16 cellular contexts compared by ENCODE assay signal in genomic region chr4:172750910-172751309, GRCh38.
DNase-seq lines count a peak whose midpoint lies in the region; ATAC-seq and TF ChIP-seq lines count a peak whose summit lies in the region.
"Had no signal": no experiment of that assay in that cellular context is flagged by ENCODE, and none has a peak within 500 bp of the region (broad histone marks: within the 10 kb centered on the region; RNA-seq: fewer than 3 reads in every experiment).

No MANE protein-coding gene starts in this region.

- no peak for DNase-seq in activated naive CD8-positive, alpha-beta T cell treated with anti-CD3 and anti-CD28 coated beads, Interleukin-2, amount 50 U/mL, for 24 hours
- no peak for DNase-seq in activated naive CD8-positive, alpha-beta T cell treated with anti-CD3 and anti-CD28 coated beads for 36 hours
- DNase-seq in mammary epithelial cell (no peak), OCI-M1 (lab: John Stamatoyannopoulos, UW) (no peak), activated gamma-delta T cell (lab: John Stamatoyannopoulos, UW) (no peak), NCI-H128 (lab: John Stamatoyannopoulos, UW; ENCODE audit: unreplicated experiment) (no peak)
- DNase-seq: activated gamma-delta T cell treated with Interleukin-2 at 50 U/mL for 16 hours, DND-41, islet precursor cell, KG1, naive B cell, NCI-H446 had no signal

- no peak for TF ChIP-seq CTCF in mammary epithelial cell (conservative IDR thresholded peaks at IDR 0.05 in 1 of 2, IDR thresholded peaks at IDR 0.05 in 1 of 2; ENCODE audit: extremely low read depth in 1 of 2, insufficient read depth in 1 of 2, low read depth in 1 of 2, low read length in 2 of 2)

- no peaks in the 10 kb centered on the region for H3K36me3 ChIP-seq in mammary epithelial cell (ENCODE audit: insufficient read depth, low read length)
- H3K36me3 ChIP-seq: SJSA1 had no signal

- H4K20me1 ChIP-seq in mammary epithelial cell (ENCODE audit: insufficient read depth, low read length) = no peaks in the 10 kb centered on the region

- H3K27me3 ChIP-seq in mammary epithelial cell (ENCODE audit: insufficient read depth, low read length) = no peaks in the 10 kb centered on the region
- H3K27me3 ChIP-seq: SJSA1 had no signal

- H3K4me3 ChIP-seq in mammary epithelial cell (replicated peaks in 1 of 3; ENCODE audit: insufficient read depth in 1 of 3, low read depth in 2 of 3, low read length in 3 of 3) = no peak overlapping the region
- H3K4me3 ChIP-seq: SJSA1 had no signal

- no peaks in the 10 kb centered on the region for H3K9me3 ChIP-seq in mammary epithelial cell (replicated peaks; ENCODE audit: insufficient read depth, low read length)
- H3K9me3 ChIP-seq: SJSA1 had no signal

- CTCF ChIA-PET in mammary epithelial cell (lab: Charles Lee; ENCODE audit: low non-redundant PET) = no interaction called here

- H3K79me2 ChIP-seq in mammary epithelial cell (ENCODE audit: insufficient read depth, low read length) = no peaks in the 10 kb centered on the region

- in situ Hi-C loops in mammary epithelial cell (cut with MboI; ENCODE audit: low sequenced_read_pairs in 2 of 2) = no loop called here

- no peak overlapping the region for H3K27ac Mint-ChIP-seq in activated naive CD8-positive, alpha-beta T cell treated with anti-CD3 and anti-CD28 coated beads, Interleukin-2, amount 50 U/mL, for 24 hours
- no peak overlapping the region for H3K27ac Mint-ChIP-seq in activated naive CD8-positive, alpha-beta T cell treated with anti-CD3 and anti-CD28 coated beads for 36 hours
- H3K27ac Mint-ChIP-seq: naive B cell, WTC11 had no signal

- no peak overlapping the region for H2AFZ ChIP-seq in mammary epithelial cell (ENCODE audit: low read depth, low read length)

- H3K9me3 Mint-ChIP-seq in activated naive CD8-positive, alpha-beta T cell treated with anti-CD3 and anti-CD28 coated beads, Interleukin-2, amount 50 U/mL, for 24 hours = peaks cover 16% of the 10 kb centered on the region
- H3K9me3 Mint-ChIP-seq in activated naive CD8-positive, alpha-beta T cell treated with anti-CD3 and anti-CD28 coated beads for 36 hours = peaks cover 6% of the 10 kb centered on the region

- intact Hi-C loops in mammary epithelial cell (cut with micrococcal nuclease) = no loop called here

- no peaks in the 10 kb centered on the region for H3K4me1 ChIP-seq in mammary epithelial cell (ENCODE audit: insufficient read depth, low read length)
- H3K4me1 ChIP-seq: SJSA1 had no signal

- ATAC-seq in activated naive CD8-positive, alpha-beta T cell treated with anti-CD3 and anti-CD28 coated beads, Interleukin-2, amount 50 U/mL, for 24 hours = peak; percentile 93
- ATAC-seq in GM21786 (IDR thresholded peaks at IDR 0.05; ENCODE audit: unreplicated experiment) = peak; percentile 100
- ATAC-seq in HG03135 (IDR thresholded peaks at IDR 0.05; ENCODE audit: unreplicated experiment) = peak; percentile 87
- ATAC-seq: WTC11 had no signal

- H3K36me3 Mint-ChIP-seq in activated naive CD8-positive, alpha-beta T cell treated with anti-CD3 and anti-CD28 coated beads, Interleukin-2, amount 50 U/mL, for 24 hours (ENCODE audit: low read depth) = no peaks in the 10 kb centered on the region
- no peaks in the 10 kb centered on the region for H3K36me3 Mint-ChIP-seq in activated naive CD8-positive, alpha-beta T cell treated with anti-CD3 and anti-CD28 coated beads for 36 hours
- H3K36me3 Mint-ChIP-seq: naive B cell had no signal

- H3K4me1 Mint-ChIP-seq in activated naive CD8-positive, alpha-beta T cell treated with anti-CD3 and anti-CD28 coated beads, Interleukin-2, amount 50 U/mL, for 24 hours = peaks cover 4% of the 10 kb centered on the region
- H3K4me1 Mint-ChIP-seq in activated naive CD8-positive, alpha-beta T cell treated with anti-CD3 and anti-CD28 coated beads for 36 hours = peaks cover 5% of the 10 kb centered on the region
- H3K4me1 Mint-ChIP-seq: naive B cell had no signal

- dilution Hi-C loops in mammary epithelial cell (cut with HindIII; ENCODE audit: low sequenced_read_pairs) = no loop called here

- H3K4me2 ChIP-seq in mammary epithelial cell (ENCODE audit: insufficient read depth, low read depth, low read length) = no peak overlapping the region

- whole genome bisulfite sequencing in mammary epithelial cell (ENCODE audit: low coverage, missing lambda C conversion rate) = 82% methylated on average over 1 of the region's 1 CpG

- H3K27ac ChIP-seq in mammary epithelial cell (ENCODE audit: insufficient read depth, low read depth, low read length) = no peak overlapping the region
- H3K27ac ChIP-seq: SJSA1 had no signal

- no peaks in the 10 kb centered on the region for H3K27me3 Mint-ChIP-seq in activated naive CD8-positive, alpha-beta T cell treated with anti-CD3 and anti-CD28 coated beads, Interleukin-2, amount 50 U/mL, for 24 hours
- no peaks in the 10 kb centered on the region for H3K27me3 Mint-ChIP-seq in activated naive CD8-positive, alpha-beta T cell treated with anti-CD3 and anti-CD28 coated beads for 36 hours
- H3K27me3 Mint-ChIP-seq: naive B cell had no signal

- H3K9ac ChIP-seq in mammary epithelial cell (ENCODE audit: insufficient read depth, low read length) = no peak overlapping the region

- no TSS peak for BruUV-seq in mammary epithelial cell (replicated peaks; lab: Mats Ljungman, UMichigan)

- H3K4me3 Mint-ChIP-seq in activated naive CD8-positive, alpha-beta T cell treated with anti-CD3 and anti-CD28 coated beads, Interleukin-2, amount 50 U/mL, for 24 hours = no peak overlapping the region
- no peak overlapping the region for H3K4me3 Mint-ChIP-seq in activated naive CD8-positive, alpha-beta T cell treated with anti-CD3 and anti-CD28 coated beads for 36 hours
- H3K4me3 Mint-ChIP-seq: naive B cell, WTC11 had no signal
